Comparison of ENCODE assay signal across 18 cellular contexts in genomic region chr11:94111241-94111640, GRCh38.
"Had no signal": no experiment of that assay in that cellular context is flagged by ENCODE, and none has a peak within 500 bp of the region (broad histone marks: within the 10 kb centered on the region; RNA-seq: fewer than 3 reads in every experiment).

No MANE protein-coding gene starts in this region.

- H3K36me3 ChIP-seq: esophagus squamous epithelium, neural progenitor cell, stomach, thyroid gland had no signal

- H3K9me3 ChIP-seq: stomach, thyroid gland had no signal

- H3K27ac ChIP-seq: esophagus squamous epithelium, neural progenitor cell, parathyroid adenoma, stomach had no signal

- H3K4me1 ChIP-seq: neural progenitor cell, parathyroid adenoma had no signal

- DNase-seq: cortex of kidney; effector memory CD8-positive, alpha-beta T cell; erythroblast; esophagus squamous epithelium; foreskin melanocyte; hypothalamus; immature natural killer cell; islet precursor cell; naive thymus-derived CD4-positive, alpha-beta T cell; stimulated activated CD4-positive, alpha-beta T cell treated with anti-CD3 and anti-CD28 coated beads, Interleukin-2, amount 100 ng/mL, for 24 hours; stimulated activated CD4-positive, alpha-beta T cell treated with anti-CD3 and anti-CD28 coated beads, Interleukin-4, amount 100 ng/mL, for 24 hours; stimulated activated naive CD4-positive, alpha-beta T cell treated with Interleukin-2 at 50 U/mL for 16 hours; stomach; thyroid gland had no signal

- ATAC-seq: effector memory CD8-positive, alpha-beta T cell; naive thymus-derived CD4-positive, alpha-beta T cell; stimulated activated effector memory CD8-positive, alpha-beta T cell treated with anti-CD3 and anti-CD28 coated beads, Interleukin-12 subunit alpha, Interleukin-12 subunit beta, amount 100 ng/mL, for 72 hours had no signal

- H3K27me3 ChIP-seq: neural progenitor cell, stomach, thyroid gland had no signal

- H3K4me3 ChIP-seq: esophagus squamous epithelium, lung, neural progenitor cell, stomach, thyroid gland had no signal
